Comparison of ENCODE assay signal across 2 cellular contexts in genomic region chr19:33416307-33417215, GRCh38.
TF ChIP-seq lines count a peak whose summit lies in the region.

No MANE protein-coding gene starts in this region.

TF ChIP-seq in GM23338, 12 proteins besides CTCF, POLR2A, EP300 and RAD21:
- TF ChIP-seq ZNF462 (CRISPR knock-in tag; IDR thresholded peaks at IDR 0.05) (no peak), ZNF114 (CRISPR knock-in tag; IDR thresholded peaks at IDR 0.05) (no peak), EZH2 (IDR thresholded peaks at IDR 0.05; ENCODE audit: low read depth, unreplicated experiment) (no peak), EZH2phosphoT487 (IDR thresholded peaks at IDR 0.05; ENCODE audit: unreplicated experiment) (no peak), REST (IDR thresholded peaks at IDR 0.05; ENCODE audit: unreplicated experiment) (no peak), ETS1 (IDR thresholded peaks at IDR 0.05) (no peak), STAT1 (IDR thresholded peaks at IDR 0.05; ENCODE audit: unreplicated experiment) (no peak), POLR2AphosphoS5 (IDR thresholded peaks at IDR 0.05; ENCODE audit: low read depth) (no peak), JUNB (IDR thresholded peaks at IDR 0.05; ENCODE audit: unreplicated experiment) (no peak), ZNF331 (CRISPR knock-in tag; IDR thresholded peaks at IDR 0.05; ENCODE audit: low read depth) (no peak), NANOG (IDR thresholded peaks at IDR 0.05; ENCODE audit: borderline replicate concordance) (no peak), CREB1 (CRISPR knock-in tag; IDR thresholded peaks at IDR 0.05; ENCODE audit: low read depth) (no peak)

TF ChIP-seq in WTC11, 78 proteins besides CTCF, POLR2A, EP300 and RAD21 (continued from another document):
- no peak for TF ChIP-seq PRDM15 (CRISPR knock-in tag; IDR thresholded peaks at IDR 0.05)
